ENCODE assay signal across 8 cellular contexts in the genomic region with DNA sequence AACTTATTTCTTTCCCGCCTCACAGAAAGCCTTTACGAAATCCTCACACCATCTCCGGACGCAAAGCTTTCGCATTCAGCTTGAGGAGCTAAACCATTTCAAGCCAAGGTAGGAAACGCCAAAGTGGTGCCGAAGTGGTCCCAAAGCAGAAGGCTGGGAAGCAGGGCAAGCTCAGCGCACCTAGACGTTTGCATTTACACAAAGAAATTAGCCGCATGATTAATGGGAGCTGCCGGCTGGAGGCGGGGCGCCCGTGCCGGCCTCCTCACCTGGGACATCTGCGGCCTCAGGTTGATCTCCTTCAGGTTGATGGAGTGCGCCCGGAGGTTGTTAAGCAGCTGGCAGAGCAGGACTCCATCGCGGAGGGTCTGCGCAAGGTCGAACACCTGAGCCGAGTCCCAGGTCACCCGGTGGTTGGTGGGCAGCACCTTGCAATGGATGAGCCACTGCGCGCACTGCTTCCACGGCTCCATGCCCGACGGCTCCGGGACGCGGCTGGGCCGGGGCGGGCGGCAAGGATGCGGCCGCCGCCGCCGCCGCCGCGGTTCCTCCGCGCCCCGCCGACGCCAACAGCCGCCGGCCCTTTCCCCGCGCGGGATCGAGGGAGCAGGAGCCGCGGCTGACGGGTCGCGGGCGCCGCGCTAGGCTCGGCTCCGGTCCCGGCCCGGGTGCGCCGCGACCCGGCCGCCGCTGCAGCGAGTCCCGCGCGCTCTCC. TPM values are rescaled to one million over a fixed set of nuclear protein-coding genes. Genes with fewer than 3 reads are reported as not detected.
DNase-seq lines count a peak whose midpoint lies in the region; ATAC-seq and TF ChIP-seq lines count a peak whose summit lies in the region.

No MANE protein-coding gene starts in this region.

- peak overlapping the region; percentile 69 to 90 (median 76) for H3K27ac Mint-ChIP-seq in brain

- peak overlapping the region; percentile 92 to 96 (median 94) for H3K4me3 Mint-ChIP-seq in brain

- H3K36me3 Mint-ChIP-seq in brain = no peaks in the 10 kb centered on the region

- peak; percentile 43 for DNase-seq in NCI-H510A treated with DMSO at 0.1 percent for 48 hours (lab: John Stamatoyannopoulos, UW)
- no peak for DNase-seq in NCI-H510A (lab: John Stamatoyannopoulos, UW)
- DNase-seq in RPMI7951 (ENCODE audit: low read depth) = peak; percentile 4
- peak; percentile 62 for DNase-seq in islet precursor cell
- peak; percentile 7 for DNase-seq in stimulated activated CD4-positive, alpha-beta T cell treated with anti-CD3 and anti-CD28 coated beads, Interleukin-1b, Interleukin-23, amount 100 ng/mL, for 48 hours

- H3K9me3 Mint-ChIP-seq in brain = peaks cover 0 to 3% (median 0%) of the 10 kb centered on the region in 5 experiments

- no peak for TF ChIP-seq CTCF in brain (conservative IDR thresholded peaks at IDR 0.05)

- no peak for ATAC-seq in GM19467 (IDR thresholded peaks at IDR 0.05; ENCODE audit: unreplicated experiment)
- no peak for ATAC-seq in HG03439 (IDR thresholded peaks at IDR 0.05; ENCODE audit: unreplicated experiment)

- peaks cover 31% of the 10 kb centered on the region for H3K4me1 Mint-ChIP-seq in brain

- H3K27me3 Mint-ChIP-seq in brain = peaks cover 27% of the 10 kb centered on the region

RNA-seq across cellular contexts. Expression of gene VAV3, which starts 0.4 kb away (rescaled TPM):
- total RNA-seq in RPMI7951 (2014; rRNA removed; shearing (Covaris generic)) = 0.84 and 1.7 TPM in 2 replicates
- 0.87 TPM for polyA plus RNA-seq in brain (ENCODE audit: insufficient read depth, low read depth, low replicate concordance)
